Comparison of ENCODE assay signal across 9 cellular contexts in the genomic region with DNA sequence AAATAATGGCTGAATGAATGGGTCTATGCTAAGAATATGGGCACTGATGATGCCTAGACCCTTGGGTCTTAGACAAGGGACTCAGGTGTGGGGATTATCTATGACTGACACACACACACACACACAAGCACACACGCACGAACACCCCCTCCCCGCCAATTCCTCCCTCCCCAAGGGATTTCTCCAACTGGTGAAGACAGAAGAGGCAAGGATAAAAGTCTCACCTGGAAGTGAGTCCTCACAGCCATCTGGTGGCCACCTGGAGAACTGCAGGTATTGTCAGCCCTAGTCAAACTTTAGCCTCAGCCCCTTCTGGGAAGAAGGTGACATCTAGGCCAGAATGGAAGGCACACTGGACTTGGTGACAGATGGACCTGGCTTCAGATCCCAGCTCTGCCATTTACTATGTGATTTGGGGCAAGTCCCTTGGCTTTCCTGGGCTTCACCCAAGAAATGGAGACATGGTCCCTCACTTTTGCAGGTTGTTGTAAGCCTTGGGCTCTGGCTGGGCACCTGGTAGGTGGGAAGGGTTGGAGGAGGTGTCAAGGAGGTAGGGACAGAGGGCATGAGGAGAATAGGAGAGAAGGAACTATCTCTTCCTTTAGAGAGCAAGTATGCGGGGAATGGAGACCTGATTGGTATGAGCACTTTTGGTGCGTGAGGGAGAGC. TPM values are rescaled to one million over a fixed set of nuclear protein-coding genes. Genes with fewer than 3 reads are reported as not detected.
DNase-seq lines count a peak whose midpoint lies in the region; ATAC-seq and TF ChIP-seq lines count a peak whose summit lies in the region.
"Had no signal": no experiment of that assay in that cellular context is flagged by ENCODE, and none has a peak within 500 bp of the region (broad histone marks: within the 10 kb centered on the region; RNA-seq: fewer than 3 reads in every experiment).

No MANE protein-coding gene starts in this region.

- intact Hi-C loops in prostate gland (cut with DNase I), result loop anchor here (2.0 to 10.0 kb wide), 2 partner anchors 32 to 284 kb away; no protein-coding TSS in a partner anchor

- H3K27me3 ChIP-seq in OCI-LY3 (ENCODE audit: low read depth, low read length) (no peaks in the 10 kb centered on the region), prostate gland (replicated peaks; ENCODE audit: insufficient read depth) (no peaks in the 10 kb centered on the region)

- H3K27me3 Mint-ChIP-seq in activated T-cell treated with anti-CD3 and anti-CD28 coated beads, Interleukin-2, amount 50 U/mL, for 4 hours (ENCODE audit: low read depth), result no peaks in the 10 kb centered on the region

- TF ChIP-seq POLR2A in prostate gland (IDR thresholded peaks at IDR 0.05), result no peak

- no peak overlapping the region for H3K9ac ChIP-seq in OCI-LY3 (ENCODE audit: low read length)

- H3K79me2 ChIP-seq in OCI-LY3 (ENCODE audit: low read length), result no peaks in the 10 kb centered on the region

- no peaks in the 10 kb centered on the region for H3K36me3 ChIP-seq in OCI-LY3 (replicated peaks; ENCODE audit: low read depth, low read length)
- no peaks in the 10 kb centered on the region for H3K36me3 ChIP-seq in prostate gland

- no peak for ATAC-seq in activated T-cell treated with anti-CD3 and anti-CD28 coated beads, Interleukin-2, amount 50 U/mL, for 4 hours
- ATAC-seq in HG02642 (IDR thresholded peaks at IDR 0.05; ENCODE audit: poor library complexity, unreplicated experiment), result no peak

- peaks cover 5% of the 10 kb centered on the region; the same call in 1 of the 2 replicates for H3K4me1 ChIP-seq in OCI-LY3 (ENCODE audit: low read length)
- H3K4me1 ChIP-seq in prostate gland (replicated peaks), result peaks cover 14% of the 10 kb centered on the region

- no peak overlapping the region for H3K4me3 Mint-ChIP-seq in activated T-cell treated with anti-CD3 and anti-CD28 coated beads, Interleukin-2, amount 50 U/mL, for 4 hours

- H3K4me3 ChIP-seq in OCI-LY3 (ENCODE audit: low read length) (no peak overlapping the region), fibroblast of the aortic adventitia (ENCODE audit: low read depth, low read length) (no peak overlapping the region), prostate gland (no peak overlapping the region)

- TF ChIP-seq CTCF in OCI-LY3 (IDR thresholded peaks at IDR 0.05; ENCODE audit: low read depth, low read length), result peak; percentile 77
- TF ChIP-seq CTCF in fibroblast of the aortic adventitia (IDR thresholded peaks at IDR 0.05; ENCODE audit: insufficient read depth, low read length), result peak; percentile 93
- peak; percentile 89 to 96 (median 94) for TF ChIP-seq CTCF in prostate gland (IDR thresholded peaks at IDR 0.05)

- H3K9me3 ChIP-seq in OCI-LY3 (ENCODE audit: insufficient read depth, low read length) (no peaks in the 10 kb centered on the region), prostate gland (no peaks in the 10 kb centered on the region)

- H3K4me2 ChIP-seq in OCI-LY3 (ENCODE audit: low read length), result no peak overlapping the region

- no peaks in the 10 kb centered on the region for H4K20me1 ChIP-seq in OCI-LY3 (ENCODE audit: insufficient read depth, low read length)

- DNase-seq in AG20443 (ENCODE audit: low spot score), result peak; percentile 51
- DNase-seq in GM19240 (ENCODE audit: insufficient read length, low spot score), result peak; percentile 64
- peak; percentile 77 for DNase-seq in activated T-cell treated with anti-CD3 and anti-CD28 coated beads, Interleukin-2, amount 50 U/mL, for 4 hours
- DNase-seq in fibroblast of the aortic adventitia (ENCODE audit: low read depth), result peak; percentile 50
- peak; percentile 75 for DNase-seq in prostate gland (ENCODE audit: low spot score)
- DNase-seq in amniotic stem cell (lab: John Stamatoyannopoulos, UW), result no peak

- H3K9me3 Mint-ChIP-seq in activated T-cell treated with anti-CD3 and anti-CD28 coated beads, Interleukin-2, amount 50 U/mL, for 4 hours, result no peaks in the 10 kb centered on the region

- no peak overlapping the region for H3K27ac ChIP-seq in OCI-LY3 (ENCODE audit: low read length)
- no peak overlapping the region for H3K27ac ChIP-seq in prostate gland

- H3K4me1 Mint-ChIP-seq in activated T-cell treated with anti-CD3 and anti-CD28 coated beads, Interleukin-2, amount 50 U/mL, for 4 hours (ENCODE audit: low read depth), result peaks cover 13% of the 10 kb centered on the region

- WGBS in prostate gland, result 40% methylated on average over 5 of the region's 5 CpGs

- H3K36me3 Mint-ChIP-seq in activated T-cell treated with anti-CD3 and anti-CD28 coated beads, Interleukin-2, amount 50 U/mL, for 4 hours (ENCODE audit: insufficient read depth), result no peaks in the 10 kb centered on the region

- H2AFZ ChIP-seq in OCI-LY3 (ENCODE audit: low read depth, low read length), result no peak overlapping the region

RNA-seq across cellular contexts. Expression of a gene that starts 4.0 kb away (rescaled TPM):
- 1 to 10 TPM; 2.7 to 4.9 (median 3.4) TPM for total RNA-seq in activated T-cell treated with anti-CD3 and anti-CD28 coated beads, Interleukin-2, amount 50 U/mL, for 4 hours
- 0.99 TPM in 1 of 2 replicates, not detected in the other for total RNA-seq in fibroblast of the aortic adventitia (ENCODE audit: low replicate concordance)
- under 1 TPM; 0.14 to 0.57 TPM for total RNA-seq in prostate gland

RNA-seq across cellular contexts. Expression of a gene that starts 5.3 kb away (rescaled TPM):
- total RNA-seq in activated T-cell treated with anti-CD3 and anti-CD28 coated beads, Interleukin-2, amount 50 U/mL, for 4 hours, result not detected
- not detected in 2 replicates for total RNA-seq in fibroblast of the aortic adventitia (ENCODE audit: low replicate concordance)
- 1 to 10 TPM; 1.8 to 3.6 TPM for total RNA-seq in prostate gland
- total RNA-seq: mononuclear cell had no signal

RNA-seq across cellular contexts. Expression of a gene that starts 13.8 kb away (rescaled TPM):
- under 1 TPM in 2 of 3 donors, not detected in 1; 0.33 to 0.34 TPM for total RNA-seq in activated T-cell treated with anti-CD3 and anti-CD28 coated beads, Interleukin-2, amount 50 U/mL, for 4 hours
- total RNA-seq in fibroblast of the aortic adventitia (ENCODE audit: low replicate concordance) (not detected in 2 replicates), prostate gland (10 to 100 TPM in 1 of 2 donors, under 1 TPM in 1; 0.82 to 15.6 TPM)
- total RNA-seq: mononuclear cell had no signal

RNA-seq across cellular contexts. Expression of a gene that starts 21.7 kb away (rescaled TPM):
- total RNA-seq in activated T-cell treated with anti-CD3 and anti-CD28 coated beads, Interleukin-2, amount 50 U/mL, for 4 hours, result 1 to 10 TPM; 3.1 to 4.8 (median 3.5) TPM
- 13.0 and 18.2 TPM in 2 replicates for total RNA-seq in fibroblast of the aortic adventitia (ENCODE audit: low replicate concordance)
- total RNA-seq in prostate gland, result 10 to 100 TPM; 38.6 to 60.7 TPM

RNA-seq across cellular contexts. Expression of a gene that starts 46.6 kb away (rescaled TPM):
- 1 to 10 TPM; 5.9 to 6.8 (median 6.3) TPM for total RNA-seq in activated T-cell treated with anti-CD3 and anti-CD28 coated beads, Interleukin-2, amount 50 U/mL, for 4 hours
- total RNA-seq in fibroblast of the aortic adventitia (ENCODE audit: low replicate concordance) (0.09 TPM in 1 of 2 replicates, not detected in the other), prostate gland (100 to 1,000 TPM in 1 of 2 donors, 10 to 100 TPM in 1; 94.7 to 217 TPM)
